ENCODE assay signal across 28 cellular contexts in the genomic region with DNA sequence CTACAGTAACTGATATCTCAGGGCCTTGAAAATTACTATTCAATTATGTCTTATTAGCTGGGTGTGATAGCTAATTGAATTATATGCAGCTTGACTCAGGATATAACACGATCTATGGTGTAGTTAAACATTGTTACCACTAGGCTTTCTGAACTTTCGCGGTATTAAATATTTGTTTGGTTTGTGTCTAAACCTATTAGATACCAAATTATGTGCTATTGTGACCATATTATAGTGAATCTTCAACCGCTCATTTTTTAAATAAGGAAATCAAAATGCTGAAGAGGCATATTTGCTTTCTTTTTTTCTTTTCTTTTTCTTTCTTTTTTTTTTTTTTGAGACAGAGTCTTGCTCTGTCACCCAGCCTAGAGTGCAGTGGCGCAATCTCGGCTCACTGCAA.
"Had no signal": no experiment of that assay in that cellular context is flagged by ENCODE, and none has a peak within 500 bp of the region (broad histone marks: within the 10 kb centered on the region; RNA-seq: fewer than 3 reads in every experiment).

No MANE protein-coding gene starts in this region.

- H3K4me3 Mint-ChIP-seq: activated naive CD4-positive, alpha-beta T cell treated with anti-CD3 and anti-CD28 coated beads, Interleukin-2, amount 10 ng/mL, durations not matched to agents 7 days and 5 days; activated naive CD8-positive, alpha-beta T cell treated with anti-CD3 and anti-CD28 coated beads, Interleukin-2, amount 10 ng/mL, durations not matched to agents 7 days and 5 days; activated T-cell treated with anti-CD3 and anti-CD28 coated beads, Interleukin-2, amount 50 U/mL, for 24 hours; brain; effector memory CD8-positive, alpha-beta T cell; natural killer cell; stimulated activated naive B cell treated with anti-CD40 and anti-IgM and Interleukin-4, amounts not matched to agents 10 μg/mL and 1 μg/mL and 100 μg/mL, for 72 hours had no signal

- H3K27me3 Mint-ChIP-seq: activated naive CD4-positive, alpha-beta T cell treated with anti-CD3 and anti-CD28 coated beads, Interleukin-2, amount 10 ng/mL, durations not matched to agents 7 days and 5 days; activated naive CD8-positive, alpha-beta T cell treated with anti-CD3 and anti-CD28 coated beads, Interleukin-2, amount 10 ng/mL, durations not matched to agents 7 days and 5 days; activated T-cell treated with anti-CD3 and anti-CD28 coated beads, Interleukin-2, amount 50 U/mL, for 24 hours; brain; effector memory CD8-positive, alpha-beta T cell; stimulated activated naive B cell treated with anti-CD40 and anti-IgM and Interleukin-4, amounts not matched to agents 10 μg/mL and 1 μg/mL and 100 μg/mL, for 72 hours had no signal

- H2AFZ ChIP-seq: parathyroid adenoma had no signal

- H3K9me3 ChIP-seq: ascending aorta, esophagus muscularis mucosa, left lung, lower lobe of right lung, neutrophil, psoas muscle, stomach, thyroid gland had no signal

- H3K9ac ChIP-seq: parathyroid adenoma had no signal

- H3K27ac ChIP-seq: ascending aorta, cardiac muscle cell, coronary artery, dorsolateral prefrontal cortex, esophagus muscularis mucosa, foreskin keratinocyte, left lung, lower lobe of right lung, neutrophil, parathyroid adenoma, psoas muscle, stomach, thyroid gland had no signal

- DNase-seq: activated CD4-positive, alpha-beta T cell treated with anti-CD3 and anti-CD28 coated beads for 48 hours; activated CD4-positive, alpha-beta T cell treated with anti-CD3 and anti-CD28 coated beads, Interleukin-2, amount 50 U/mL, for 48 hours; activated CD8-positive, alpha-beta memory T cell treated with anti-CD3 and anti-CD28 coated beads, Interleukin-2, amount 50 U/mL, for 48 hours; activated gamma-delta T cell; activated naive CD4-positive, alpha-beta T cell treated with anti-CD3 and anti-CD28 coated beads, Interleukin-2, amount 10 ng/mL, durations not matched to agents 7 days and 5 days; activated naive CD8-positive, alpha-beta T cell treated with anti-CD3 and anti-CD28 coated beads, Interleukin-2, amount 10 ng/mL, durations not matched to agents 7 days and 5 days; activated T-cell treated with anti-CD3 and anti-CD28 coated beads, Interleukin-2, amount 50 U/mL, for 24 hours; cerebellar nuclear complex; dorsolateral prefrontal cortex; effector memory CD8-positive, alpha-beta T cell; foreskin keratinocyte; left lung; lower lobe of right lung; mesenchymal stem cell; natural killer cell; psoas muscle; stimulated activated CD4-positive, alpha-beta T cell treated with anti-CD3 and anti-CD28 coated beads, Interleukin-15, amount 100 ng/mL, for 24 hours; stimulated activated CD4-positive, alpha-beta T cell treated with anti-CD3 and anti-CD28 coated beads, Interleukin-2, amount 100 ng/mL, for 24 hours; stimulated activated naive B cell treated with anti-CD40 and anti-IgM and Interleukin-4, amounts not matched to agents 10 μg/mL and 1 μg/mL and 100 μg/mL, for 72 hours; stomach; thyroid gland had no signal

- H3K36me3 ChIP-seq: ascending aorta, cardiac muscle cell, esophagus muscularis mucosa, left lung, lower lobe of right lung, neutrophil, stomach, thyroid gland had no signal

- H3K9me3 Mint-ChIP-seq: activated naive CD4-positive, alpha-beta T cell treated with anti-CD3 and anti-CD28 coated beads, Interleukin-2, amount 10 ng/mL, durations not matched to agents 7 days and 5 days; activated T-cell treated with anti-CD3 and anti-CD28 coated beads, Interleukin-2, amount 50 U/mL, for 24 hours; effector memory CD8-positive, alpha-beta T cell; natural killer cell; stimulated activated naive B cell treated with anti-CD40 and anti-IgM and Interleukin-4, amounts not matched to agents 10 μg/mL and 1 μg/mL and 100 μg/mL, for 72 hours had no signal

- H3K27me3 ChIP-seq: ascending aorta, cardiac muscle cell, dorsolateral prefrontal cortex, esophagus muscularis mucosa, foreskin keratinocyte, left lung, neutrophil, stomach, thyroid gland had no signal

- H3K36me3 Mint-ChIP-seq: activated naive CD4-positive, alpha-beta T cell treated with anti-CD3 and anti-CD28 coated beads, Interleukin-2, amount 10 ng/mL, durations not matched to agents 7 days and 5 days; natural killer cell had no signal

- H3K27ac Mint-ChIP-seq: activated naive CD4-positive, alpha-beta T cell treated with anti-CD3 and anti-CD28 coated beads, Interleukin-2, amount 10 ng/mL, durations not matched to agents 7 days and 5 days; activated naive CD8-positive, alpha-beta T cell treated with anti-CD3 and anti-CD28 coated beads, Interleukin-2, amount 10 ng/mL, durations not matched to agents 7 days and 5 days; activated T-cell treated with anti-CD3 and anti-CD28 coated beads, Interleukin-2, amount 50 U/mL, for 24 hours; brain; natural killer cell; stimulated activated naive B cell treated with anti-CD40 and anti-IgM and Interleukin-4, amounts not matched to agents 10 μg/mL and 1 μg/mL and 100 μg/mL, for 72 hours had no signal

- H3K4me1 Mint-ChIP-seq: activated naive CD4-positive, alpha-beta T cell treated with anti-CD3 and anti-CD28 coated beads, Interleukin-2, amount 10 ng/mL, durations not matched to agents 7 days and 5 days; brain; natural killer cell; stimulated activated naive B cell treated with anti-CD40 and anti-IgM and Interleukin-4, amounts not matched to agents 10 μg/mL and 1 μg/mL and 100 μg/mL, for 72 hours had no signal

- H3K4me3 ChIP-seq: ascending aorta, cardiac muscle cell, coronary artery, dorsolateral prefrontal cortex, esophagus muscularis mucosa, left lung, lower lobe of right lung, psoas muscle, stomach, thyroid gland had no signal

- H3K79me2 ChIP-seq: parathyroid adenoma had no signal

- ATAC-seq: effector memory CD8-positive, alpha-beta T cell; foreskin keratinocyte; left lung; lower lobe of right lung; natural killer cell; psoas muscle; stimulated activated naive B cell treated with anti-CD40 and anti-IgM and Interleukin-4, amounts not matched to agents 10 μg/mL and 1 μg/mL and 100 μg/mL, for 72 hours had no signal

- H3K4me1 ChIP-seq: ascending aorta, esophagus muscularis mucosa, foreskin keratinocyte, left lung, lower lobe of right lung, parathyroid adenoma, psoas muscle, stomach, thyroid gland had no signal
